Comparison of ENCODE assay signal across 36 cellular contexts in genomic region chr7:135416431-135416830, GRCh38.
"Had no signal": no experiment of that assay in that cellular context is flagged by ENCODE, and none has a peak within 500 bp of the region (broad histone marks: within the 10 kb centered on the region; RNA-seq: fewer than 3 reads in every experiment).

No MANE protein-coding gene starts in this region.

- FAIRE-seq: astrocyte, TTC549 had no signal

- H3K27me3 ChIP-seq: adrenal gland, body of pancreas, brain microvascular endothelial cell, breast epithelium had no signal

- H3K27me3 Mint-ChIP-seq: activated CD4-positive, alpha-beta memory T cell treated with anti-CD3 and anti-CD28 coated beads, Interleukin-2, amount 10 ng/mL, durations not matched to agents 7 days and 5 days; activated CD4-positive, alpha-beta T cell treated with anti-CD3 and anti-CD28 coated beads for 36 hours; activated CD4-positive, alpha-beta T cell treated with anti-CD3 and anti-CD28 coated beads, Interleukin-2, amount 10 ng/mL, durations not matched to agents 7 days and 5 days; activated CD8-positive, alpha-beta memory T cell treated with anti-CD3 and anti-CD28 coated beads, Interleukin-2, amount 10 ng/mL, durations not matched to agents 7 days and 5 days; activated naive CD8-positive, alpha-beta T cell treated with anti-CD3 and anti-CD28 coated beads for 36 hours; activated T-cell treated with anti-CD3 and anti-CD28 coated beads, Interleukin-2, amount 50 U/mL, for 24 hours had no signal

- H3K4me3 Mint-ChIP-seq: activated CD4-positive, alpha-beta memory T cell treated with anti-CD3 and anti-CD28 coated beads, Interleukin-2, amount 10 ng/mL, durations not matched to agents 7 days and 5 days; activated CD4-positive, alpha-beta T cell treated with anti-CD3 and anti-CD28 coated beads for 36 hours; activated CD4-positive, alpha-beta T cell treated with anti-CD3 and anti-CD28 coated beads, Interleukin-2, amount 10 ng/mL, durations not matched to agents 7 days and 5 days; activated CD8-positive, alpha-beta memory T cell treated with anti-CD3 and anti-CD28 coated beads, Interleukin-2, amount 10 ng/mL, durations not matched to agents 7 days and 5 days; activated CD8-positive, alpha-beta T cell treated with anti-CD3 and anti-CD28 coated beads, Interleukin-2, amount 10 ng/mL, durations not matched to agents 7 days and 5 days; activated naive CD8-positive, alpha-beta T cell treated with anti-CD3 and anti-CD28 coated beads for 36 hours; activated T-cell treated with anti-CD3 and anti-CD28 coated beads, Interleukin-2, amount 50 U/mL, for 24 hours; T-helper 1 cell treated with Interleukin-12 subunit alpha and Interleukin-12 subunit beta and Interleukin-4 antibody, amounts not matched to agents 30 μg/mL and 1 μg/mL, for 36 hours; T-helper 2 cell treated with Interferon-gamma antibody and Interleukin-4, amounts not matched to agents 5 μg/mL and 100 μg/mL, for 36 hours had no signal

- H3K4me3 ChIP-seq: adrenal gland, body of pancreas, breast epithelium had no signal

- DNase-seq: activated CD4-positive, alpha-beta memory T cell treated with anti-CD3 and anti-CD28 coated beads, Interleukin-2, amount 10 ng/mL, durations not matched to agents 7 days and 5 days; activated CD4-positive, alpha-beta T cell treated with anti-CD3 and anti-CD28 coated beads for 1 hour; activated CD4-positive, alpha-beta T cell treated with anti-CD3 and anti-CD28 coated beads for 36 hours; activated CD4-positive, alpha-beta T cell treated with anti-CD3 and anti-CD28 coated beads for 48 hours; activated CD4-positive, alpha-beta T cell treated with anti-CD3 and anti-CD28 coated beads, Interleukin-2, amount 10 ng/mL, durations not matched to agents 7 days and 5 days; activated CD4-positive, alpha-beta T cell treated with anti-CD3 and anti-CD28 coated beads, Interleukin-2, amount 50 U/mL, for 48 hours; activated CD4-positive, CD25-positive, alpha-beta regulatory T cell; activated CD8-positive, alpha-beta memory T cell treated with anti-CD3 and anti-CD28 coated beads for 24 hours; activated CD8-positive, alpha-beta memory T cell treated with anti-CD3 and anti-CD28 coated beads, Interleukin-2, amount 10 ng/mL, durations not matched to agents 7 days and 5 days; activated CD8-positive, alpha-beta memory T cell treated with anti-CD3 and anti-CD28 coated beads, Interleukin-2, amount 50 U/mL, for 48 hours; activated CD8-positive, alpha-beta T cell treated with anti-CD3 and anti-CD28 coated beads, Interleukin-2, amount 10 ng/mL, durations not matched to agents 7 days and 5 days; activated effector memory CD4-positive, alpha-beta T cell treated with Interleukin-2 at 50 U/mL for 16 hours; activated gamma-delta T cell; activated naive CD4-positive, alpha-beta T cell treated with anti-CD3 and anti-CD28 coated beads, Interleukin-2, amount 50 U/mL, for 16 hours; activated naive CD4-positive, alpha-beta T cell treated with Interleukin-2 at 50 U/mL for 16 hours; activated naive CD8-positive, alpha-beta T cell treated with anti-CD3 and anti-CD28 coated beads for 36 hours; activated T-cell treated with anti-CD3 and anti-CD28 coated beads, Interleukin-2, amount 50 U/mL, for 24 hours; activated T-cell treated with anti-CD3 and anti-CD28 coated beads, Interleukin-2, amount 50 U/mL, for 48 hours; adrenal gland; amniotic stem cell; aorta; body of pancreas; brain microvascular endothelial cell; central memory CD4-positive, alpha-beta T cell; T-helper 1 cell; T-helper 2 cell; T-helper 9 cell had no signal

- H3K9me3 Mint-ChIP-seq: activated CD4-positive, alpha-beta memory T cell treated with anti-CD3 and anti-CD28 coated beads, Interleukin-2, amount 10 ng/mL, durations not matched to agents 7 days and 5 days; activated CD4-positive, alpha-beta T cell treated with anti-CD3 and anti-CD28 coated beads, Interleukin-2, amount 10 ng/mL, durations not matched to agents 7 days and 5 days; activated naive CD4-positive, alpha-beta T cell treated with anti-CD3 and anti-CD28 coated beads, Interleukin-2, amount 50 U/mL, for 72 hours; activated naive CD8-positive, alpha-beta T cell treated with anti-CD3 and anti-CD28 coated beads for 36 hours; activated T-cell treated with anti-CD3 and anti-CD28 coated beads, Interleukin-2, amount 50 U/mL, for 24 hours; activated T-helper 2 cell treated with anti-CD3 and anti-CD28 coated beads, Interferon-gamma antibody, Interleukin-2, Interleukin-4, amounts not matched to agents 10 μg/mL and 5 μg/mL and 100 μg/mL, durations not matched to agents 14 hours and 24 hours and 36 hours; T-helper 1 cell treated with Interleukin-12 subunit alpha and Interleukin-12 subunit beta and Interleukin-4 antibody, amounts not matched to agents 30 μg/mL and 1 μg/mL, for 36 hours; T-helper 2 cell treated with Interferon-gamma antibody and Interleukin-4, amounts not matched to agents 5 μg/mL and 100 μg/mL, for 36 hours had no signal

- H3K4me1 ChIP-seq: body of pancreas, breast epithelium had no signal

- H3K27ac Mint-ChIP-seq: activated CD4-positive, alpha-beta memory T cell treated with anti-CD3 and anti-CD28 coated beads, Interleukin-2, amount 10 ng/mL, durations not matched to agents 7 days and 5 days; activated CD4-positive, alpha-beta T cell treated with anti-CD3 and anti-CD28 coated beads for 36 hours; activated CD4-positive, alpha-beta T cell treated with anti-CD3 and anti-CD28 coated beads, Interleukin-2, amount 10 ng/mL, durations not matched to agents 7 days and 5 days; activated CD8-positive, alpha-beta memory T cell treated with anti-CD3 and anti-CD28 coated beads, Interleukin-2, amount 10 ng/mL, durations not matched to agents 7 days and 5 days; activated CD8-positive, alpha-beta T cell treated with anti-CD3 and anti-CD28 coated beads, Interleukin-2, amount 10 ng/mL, durations not matched to agents 7 days and 5 days; activated naive CD4-positive, alpha-beta T cell treated with anti-CD3 and anti-CD28 coated beads, Interleukin-2, amount 50 U/mL, for 72 hours; activated naive CD8-positive, alpha-beta T cell treated with anti-CD3 and anti-CD28 coated beads for 36 hours; activated T-cell treated with anti-CD3 and anti-CD28 coated beads, Interleukin-2, amount 50 U/mL, for 24 hours; activated T-helper 2 cell treated with anti-CD3 and anti-CD28 coated beads, Interferon-gamma antibody, Interleukin-2, Interleukin-4, amounts not matched to agents 10 μg/mL and 5 μg/mL and 100 μg/mL, durations not matched to agents 14 hours and 24 hours and 36 hours; T-helper 1 cell treated with Interleukin-12 subunit alpha and Interleukin-12 subunit beta and Interleukin-4 antibody, amounts not matched to agents 30 μg/mL and 1 μg/mL, for 36 hours; T-helper 2 cell treated with Interferon-gamma antibody and Interleukin-4, amounts not matched to agents 5 μg/mL and 100 μg/mL, for 36 hours had no signal

- H3K9me3 ChIP-seq: adrenal gland, body of pancreas, breast epithelium had no signal

- H3K27ac ChIP-seq: adrenal gland, body of pancreas, brain microvascular endothelial cell, breast epithelium, VCaP had no signal

- H3K36me3 ChIP-seq: adrenal gland, brain microvascular endothelial cell, breast epithelium had no signal

- H3K4me1 Mint-ChIP-seq: activated CD4-positive, alpha-beta memory T cell treated with anti-CD3 and anti-CD28 coated beads, Interleukin-2, amount 10 ng/mL, durations not matched to agents 7 days and 5 days; activated CD4-positive, alpha-beta T cell treated with anti-CD3 and anti-CD28 coated beads, Interleukin-2, amount 10 ng/mL, durations not matched to agents 7 days and 5 days; activated CD8-positive, alpha-beta memory T cell treated with anti-CD3 and anti-CD28 coated beads, Interleukin-2, amount 10 ng/mL, durations not matched to agents 7 days and 5 days had no signal

- ATAC-seq: activated CD4-positive, alpha-beta T cell treated with anti-CD3 and anti-CD28 coated beads for 36 hours; activated CD4-positive, CD25-positive, alpha-beta regulatory T cell treated with anti-CD3 and anti-CD28 coated beads, Interleukin-2, amount 50 U/mL, for 24 hours; activated CD8-positive, alpha-beta memory T cell treated with anti-CD3 and anti-CD28 coated beads, Interleukin-2, amount 10 ng/mL, durations not matched to agents 7 days and 5 days; activated CD8-positive, alpha-beta T cell treated with anti-CD3 and anti-CD28 coated beads, Interleukin-2, amount 10 ng/mL, durations not matched to agents 7 days and 5 days; activated naive CD4-positive, alpha-beta T cell treated with anti-CD3 and anti-CD28 coated beads, Interleukin-2, amount 50 U/mL, for 72 hours; body of pancreas had no signal

- H3K36me3 Mint-ChIP-seq: activated naive CD4-positive, alpha-beta T cell treated with anti-CD3 and anti-CD28 coated beads, Interleukin-2, amount 50 U/mL, for 72 hours had no signal
